ENCODE assay signal across 1 cellular context in genomic region chr6:7909323-7910276, GRCh38.
TF ChIP-seq lines count a peak whose summit lies in the region.

No MANE protein-coding gene starts in this region.

TF ChIP-seq in HepG2, 621 proteins besides CTCF, POLR2A, EP300 and RAD21 (continued from another document and continues in another):
- peak; percentile 49; the same call in 1 of the 2 replicates for TF ChIP-seq PRDM4 (CRISPR knock-in tag; IDR thresholded peaks at IDR 0.05; ENCODE audit: borderline replicate concordance)
- TF ChIP-seq ZNF639 (CRISPR knock-in tag; conservative IDR thresholded peaks at IDR 0.05), result peak; percentile 81; the same call in 1 of the 2 replicates
- peak; percentile 85; the same call in 1 of the 2 replicates for TF ChIP-seq MYNN (CRISPR knock-in tag; IDR thresholded peaks at IDR 0.05; ENCODE audit: low read depth)
- TF ChIP-seq ZNF136 (CRISPR knock-in tag; IDR thresholded peaks at IDR 0.05; ENCODE audit: low read depth), result 0 out of 2 replicates have a peak, but pooled peaks have one; percentile 73
- no peak for TF ChIP-seq HNRNPLL (IDR thresholded peaks at IDR 0.05; ENCODE audit: low read depth, low read length, poor library complexity, severe bottlenecking)
- TF ChIP-seq, protein P1, sequence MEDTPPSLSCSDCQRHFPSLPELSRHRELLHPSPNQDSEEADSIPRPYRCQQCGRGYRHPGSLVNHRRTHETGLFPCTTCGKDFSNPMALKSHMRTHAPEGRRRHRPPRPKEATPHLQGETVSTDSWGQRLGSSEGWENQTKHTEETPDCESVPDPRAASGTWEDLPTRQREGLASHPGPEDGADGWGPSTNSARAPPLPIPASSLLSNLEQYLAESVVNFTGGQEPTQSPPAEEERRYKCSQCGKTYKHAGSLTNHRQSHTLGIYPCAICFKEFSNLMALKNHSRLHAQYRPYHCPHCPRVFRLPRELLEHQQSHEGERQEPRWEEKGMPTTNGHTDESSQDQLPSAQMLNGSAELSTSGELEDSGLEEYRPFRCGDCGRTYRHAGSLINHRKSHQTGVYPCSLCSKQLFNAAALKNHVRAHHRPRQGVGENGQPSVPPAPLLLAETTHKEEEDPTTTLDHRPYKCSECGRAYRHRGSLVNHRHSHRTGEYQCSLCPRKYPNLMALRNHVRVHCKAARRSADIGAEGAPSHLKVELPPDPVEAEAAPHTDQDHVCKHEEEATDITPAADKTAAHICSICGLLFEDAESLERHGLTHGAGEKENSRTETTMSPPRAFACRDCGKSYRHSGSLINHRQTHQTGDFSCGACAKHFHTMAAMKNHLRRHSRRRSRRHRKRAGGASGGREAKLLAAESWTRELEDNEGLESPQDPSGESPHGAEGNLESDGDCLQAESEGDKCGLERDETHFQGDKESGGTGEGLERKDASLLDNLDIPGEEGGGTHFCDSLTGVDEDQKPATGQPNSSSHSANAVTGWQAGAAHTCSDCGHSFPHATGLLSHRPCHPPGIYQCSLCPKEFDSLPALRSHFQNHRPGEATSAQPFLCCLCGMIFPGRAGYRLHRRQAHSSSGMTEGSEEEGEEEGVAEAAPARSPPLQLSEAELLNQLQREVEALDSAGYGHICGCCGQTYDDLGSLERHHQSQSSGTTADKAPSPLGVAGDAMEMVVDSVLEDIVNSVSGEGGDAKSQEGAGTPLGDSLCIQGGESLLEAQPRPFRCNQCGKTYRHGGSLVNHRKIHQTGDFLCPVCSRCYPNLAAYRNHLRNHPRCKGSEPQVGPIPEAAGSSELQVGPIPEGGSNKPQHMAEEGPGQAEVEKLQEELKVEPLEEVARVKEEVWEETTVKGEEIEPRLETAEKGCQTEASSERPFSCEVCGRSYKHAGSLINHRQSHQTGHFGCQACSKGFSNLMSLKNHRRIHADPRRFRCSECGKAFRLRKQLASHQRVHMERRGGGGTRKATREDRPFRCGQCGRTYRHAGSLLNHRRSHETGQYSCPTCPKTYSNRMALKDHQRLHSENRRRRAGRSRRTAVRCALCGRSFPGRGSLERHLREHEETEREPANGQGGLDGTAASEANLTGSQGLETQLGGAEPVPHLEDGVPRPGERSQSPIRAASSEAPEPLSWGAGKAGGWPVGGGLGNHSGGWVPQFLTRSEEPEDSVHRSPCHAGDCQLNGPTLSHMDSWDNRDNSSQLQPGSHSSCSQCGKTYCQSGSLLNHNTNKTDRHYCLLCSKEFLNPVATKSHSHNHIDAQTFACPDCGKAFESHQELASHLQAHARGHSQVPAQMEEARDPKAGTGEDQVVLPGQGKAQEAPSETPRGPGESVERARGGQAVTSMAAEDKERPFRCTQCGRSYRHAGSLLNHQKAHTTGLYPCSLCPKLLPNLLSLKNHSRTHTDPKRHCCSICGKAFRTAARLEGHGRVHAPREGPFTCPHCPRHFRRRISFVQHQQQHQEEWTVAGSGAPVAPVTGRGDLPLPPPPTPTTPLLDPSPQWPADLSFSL (CRISPR knock-in tag; IDR thresholded peaks at IDR 0.05), result 0 out of 2 replicates have a peak, but pooled peaks have one; percentile 57
- no peak for TF ChIP-seq HMG20A (CRISPR knock-in tag; IDR thresholded peaks at IDR 0.05; ENCODE audit: borderline replicate concordance)
- TF ChIP-seq ZNF160 (CRISPR knock-in tag; IDR thresholded peaks at IDR 0.05), result peak; percentile 82
- TF ChIP-seq PREB (CRISPR knock-in tag; IDR thresholded peaks at IDR 0.05), result no peak; the same call in 1 of the 2 replicates
- no peak for TF ChIP-seq ZFAT (CRISPR knock-in tag; conservative IDR thresholded peaks at IDR 0.05)
- TF ChIP-seq, protein P2, sequence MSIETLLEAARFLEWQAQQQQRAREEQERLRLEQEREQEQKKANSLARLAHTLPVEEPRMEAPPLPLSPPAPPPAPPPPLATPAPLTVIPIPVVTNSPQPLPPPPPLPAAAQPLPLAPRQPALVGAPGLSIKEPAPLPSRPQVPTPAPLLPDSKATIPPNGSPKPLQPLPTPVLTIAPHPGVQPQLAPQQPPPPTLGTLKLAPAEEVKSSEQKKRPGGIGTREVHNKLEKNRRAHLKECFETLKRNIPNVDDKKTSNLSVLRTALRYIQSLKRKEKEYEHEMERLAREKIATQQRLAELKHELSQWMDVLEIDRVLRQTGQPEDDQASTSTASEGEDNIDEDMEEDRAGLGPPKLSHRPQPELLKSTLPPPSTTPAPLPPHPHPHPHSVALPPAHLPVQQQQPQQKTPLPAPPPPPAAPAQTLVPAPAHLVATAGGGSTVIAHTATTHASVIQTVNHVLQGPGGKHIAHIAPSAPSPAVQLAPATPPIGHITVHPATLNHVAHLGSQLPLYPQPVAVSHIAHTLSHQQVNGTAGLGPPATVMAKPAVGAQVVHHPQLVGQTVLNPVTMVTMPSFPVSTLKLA (IDR thresholded peaks at IDR 0.05), result peak; percentile 61
- TF ChIP-seq ZNF350 (CRISPR knock-in tag; IDR thresholded peaks at IDR 0.05; ENCODE audit: borderline replicate concordance, low read depth), result peak; percentile 70
- no peak for TF ChIP-seq ZNF17 (CRISPR knock-in tag; IDR thresholded peaks at IDR 0.05)
- peak; percentile 78; the same call in 1 of the 2 replicates for TF ChIP-seq PBX3 (CRISPR knock-in tag; IDR thresholded peaks at IDR 0.05; ENCODE audit: borderline replicate concordance)
- TF ChIP-seq ZNF513 (CRISPR knock-in tag; conservative IDR thresholded peaks at IDR 0.05), result peak; percentile 57
- TF ChIP-seq ZNF333 (CRISPR knock-in tag; IDR thresholded peaks at IDR 0.05; ENCODE audit: borderline replicate concordance), result 0 out of 2 replicates have a peak, but pooled peaks have one; percentile 21
- peak; percentile 98 for TF ChIP-seq ZNF547 (CRISPR knock-in tag; IDR thresholded peaks at IDR 0.05)
- TF ChIP-seq CEBPB (IDR thresholded peaks at IDR 0.05; ENCODE audit: borderline replicate concordance, low read depth, low read length), result no peak
- TF ChIP-seq ZNF562 (CRISPR knock-in tag; IDR thresholded peaks at IDR 0.05; ENCODE audit: borderline replicate concordance), result no peak
- TF ChIP-seq, protein P3, sequence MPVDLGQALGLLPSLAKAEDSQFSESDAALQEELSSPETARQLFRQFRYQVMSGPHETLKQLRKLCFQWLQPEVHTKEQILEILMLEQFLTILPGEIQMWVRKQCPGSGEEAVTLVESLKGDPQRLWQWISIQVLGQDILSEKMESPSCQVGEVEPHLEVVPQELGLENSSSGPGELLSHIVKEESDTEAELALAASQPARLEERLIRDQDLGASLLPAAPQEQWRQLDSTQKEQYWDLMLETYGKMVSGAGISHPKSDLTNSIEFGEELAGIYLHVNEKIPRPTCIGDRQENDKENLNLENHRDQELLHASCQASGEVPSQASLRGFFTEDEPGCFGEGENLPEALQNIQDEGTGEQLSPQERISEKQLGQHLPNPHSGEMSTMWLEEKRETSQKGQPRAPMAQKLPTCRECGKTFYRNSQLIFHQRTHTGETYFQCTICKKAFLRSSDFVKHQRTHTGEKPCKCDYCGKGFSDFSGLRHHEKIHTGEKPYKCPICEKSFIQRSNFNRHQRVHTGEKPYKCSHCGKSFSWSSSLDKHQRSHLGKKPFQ (CRISPR knock-in tag; IDR thresholded peaks at IDR 0.05; ENCODE audit: insufficient replicate concordance), result no peak
- no peak for TF ChIP-seq PLRG1 (conservative IDR thresholded peaks at IDR 0.05)
- peak; percentile 93 for TF ChIP-seq POGK (CRISPR knock-in tag; conservative IDR thresholded peaks at IDR 0.05)
- TF ChIP-seq ZSCAN12 (CRISPR knock-in tag; IDR thresholded peaks at IDR 0.05), result 0 out of 2 replicates have a peak, but pooled peaks have one; percentile 80
- TF ChIP-seq SOX13 (IDR thresholded peaks at IDR 0.05), result no peak
- peak in 1 of 2 experiments; percentile 62; a peak in 2 of 4 replicates for TF ChIP-seq SOX13 (CRISPR knock-in tag; conservative IDR thresholded peaks at IDR 0.05 in 1 of 2, IDR thresholded peaks at IDR 0.05 in 1 of 2)
- no peak for TF ChIP-seq ZBTB42 (CRISPR knock-in tag; IDR thresholded peaks at IDR 0.05)
- peak; percentile 95 for TF ChIP-seq REL (CRISPR knock-in tag; conservative IDR thresholded peaks at IDR 0.05)
- peak; percentile 89 for TF ChIP-seq SALL1 (CRISPR knock-in tag; IDR thresholded peaks at IDR 0.05)
- TF ChIP-seq RARG (CRISPR knock-in tag; IDR thresholded peaks at IDR 0.05; ENCODE audit: low read depth), result no peak
- no peak; the same call in 1 of the 2 replicates for TF ChIP-seq ZNF703 (CRISPR knock-in tag; IDR thresholded peaks at IDR 0.05; ENCODE audit: borderline replicate concordance)
- TF ChIP-seq ZNF343 (CRISPR knock-in tag; IDR thresholded peaks at IDR 0.05), result peak; percentile 88
- peak; percentile 72 for TF ChIP-seq JARID2 (CRISPR knock-in tag; IDR thresholded peaks at IDR 0.05; ENCODE audit: insufficient replicate concordance)
- TF ChIP-seq MZF1 (CRISPR knock-in tag; IDR thresholded peaks at IDR 0.05; ENCODE audit: borderline replicate concordance), result no peak
- no peak for TF ChIP-seq SYNCRIP (IDR thresholded peaks at IDR 0.05; ENCODE audit: insufficient read depth, low read depth, low read length)
- TF ChIP-seq GPBP1L1 (CRISPR knock-in tag; IDR thresholded peaks at IDR 0.05), result no peak
